Comparison of ENCODE assay signal across 17 cellular contexts in the genomic region with DNA sequence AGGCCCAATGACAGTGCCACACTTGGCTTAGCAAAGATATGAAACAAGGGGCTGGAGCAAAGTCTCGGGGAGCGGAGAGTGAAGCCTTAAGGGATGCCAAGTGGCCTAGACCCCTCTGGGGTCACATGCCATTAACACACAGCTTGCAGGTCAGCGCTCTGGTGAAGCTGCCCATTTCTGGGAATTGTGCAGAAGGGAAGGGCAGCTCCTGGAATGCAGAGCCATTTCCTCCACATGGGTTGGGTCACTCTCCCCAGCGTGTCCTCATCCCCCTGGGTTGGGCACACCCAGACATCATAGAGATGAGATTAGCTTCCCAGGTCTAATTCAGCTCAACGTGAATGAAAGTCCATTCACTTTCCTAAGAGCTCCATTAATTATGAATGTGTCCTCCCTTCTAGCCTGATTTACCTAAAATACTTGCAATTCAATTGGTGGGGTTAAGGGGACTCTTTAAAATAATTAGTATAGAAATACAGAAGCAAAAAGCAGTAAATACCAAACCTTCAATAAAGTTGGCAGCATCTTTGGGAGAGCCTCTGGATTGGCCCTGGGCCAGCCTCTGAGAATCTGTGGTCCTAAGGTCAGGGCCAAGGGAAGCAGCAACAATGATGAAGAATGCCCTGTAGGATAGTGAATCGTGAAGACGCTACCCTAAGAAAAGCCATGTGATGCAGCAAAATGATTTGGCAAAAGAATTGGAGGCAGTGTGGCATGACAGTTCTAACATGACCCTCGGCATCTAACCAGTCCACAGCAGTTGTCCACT. TPM values are rescaled to one million over a fixed set of nuclear protein-coding genes. Genes with fewer than 3 reads are reported as not detected.
"Had no signal": no experiment of that assay in that cellular context is flagged by ENCODE, and none has a peak within 500 bp of the region (broad histone marks: within the 10 kb centered on the region; RNA-seq: fewer than 3 reads in every experiment).

No MANE protein-coding gene starts in this region.

- H3K4me3 ChIP-seq: colonic mucosa, lung, ovary, SK-N-MC, transverse colon had no signal

- H3K27ac ChIP-seq: colonic mucosa, SK-N-MC, transverse colon had no signal

- H3K4me1 ChIP-seq: colonic mucosa, transverse colon had no signal

- H3K9me3 ChIP-seq: colonic mucosa, ovary, transverse colon had no signal

- ATAC-seq: activated naive CD4-positive, alpha-beta T cell treated with anti-CD3 and anti-CD28 coated beads, Interleukin-2, amount 50 U/mL, for 72 hours; stimulated activated naive CD8-positive, alpha-beta T cell treated with anti-CD3 and anti-CD28 coated beads, Interleukin-15, Interleukin-2, amounts not matched to agents 100 U/mL and 50 U/mL, for 24 hours had no signal

- DNase-seq: activated CD4-positive, alpha-beta T cell treated with anti-CD3 and anti-CD28 coated beads, Interleukin-2, amount 50 U/mL, for 4 hours; activated gamma-delta T cell treated with Interleukin-2 at 50 U/mL for 16 hours; central memory CD4-positive, alpha-beta T cell; colonic mucosa; erythroblast; immature natural killer cell; kidney glomerular epithelial cell; midbrain; stimulated activated naive CD8-positive, alpha-beta T cell treated with anti-CD3 and anti-CD28 coated beads, Interleukin-15, Interleukin-2, amounts not matched to agents 100 U/mL and 50 U/mL, for 24 hours; transverse colon had no signal

- H3K36me3 ChIP-seq: colonic mucosa, ovary, transverse colon had no signal

- H3K4me3 Mint-ChIP-seq: immature natural killer cell; T-helper 2 cell treated with Interferon-gamma antibody and Interleukin-4, amounts not matched to agents 5 μg/mL and 100 μg/mL, for 36 hours had no signal

- H3K9me3 Mint-ChIP-seq: activated naive CD4-positive, alpha-beta T cell treated with anti-CD3 and anti-CD28 coated beads, Interleukin-2, amount 50 U/mL, for 72 hours; immature natural killer cell; T-helper 2 cell treated with Interferon-gamma antibody and Interleukin-4, amounts not matched to agents 5 μg/mL and 100 μg/mL, for 36 hours had no signal

- H3K27me3 ChIP-seq: colonic mucosa, ovary, transverse colon had no signal

- H3K4me1 Mint-ChIP-seq: immature natural killer cell had no signal

- H3K36me3 Mint-ChIP-seq: immature natural killer cell had no signal

- H3K27ac Mint-ChIP-seq: activated naive CD4-positive, alpha-beta T cell treated with anti-CD3 and anti-CD28 coated beads, Interleukin-2, amount 50 U/mL, for 72 hours; immature natural killer cell; T-helper 2 cell treated with Interferon-gamma antibody and Interleukin-4, amounts not matched to agents 5 μg/mL and 100 μg/mL, for 36 hours had no signal

RNA-seq across cellular contexts. Expression of a gene that starts 17.8 kb away (rescaled TPM):
- total RNA-seq: activated CD8-positive, alpha-beta memory T cell treated with anti-CD3 and anti-CD28 coated beads for 36 hours had no signal

RNA-seq across cellular contexts. Expression of a gene that starts 36.5 kb away (rescaled TPM):
- total RNA-seq: activated CD8-positive, alpha-beta memory T cell treated with anti-CD3 and anti-CD28 coated beads for 36 hours; colonic mucosa; myocyte; transverse colon had no signal
